ENCODE assay signal across 33 cellular contexts in the genomic region with DNA sequence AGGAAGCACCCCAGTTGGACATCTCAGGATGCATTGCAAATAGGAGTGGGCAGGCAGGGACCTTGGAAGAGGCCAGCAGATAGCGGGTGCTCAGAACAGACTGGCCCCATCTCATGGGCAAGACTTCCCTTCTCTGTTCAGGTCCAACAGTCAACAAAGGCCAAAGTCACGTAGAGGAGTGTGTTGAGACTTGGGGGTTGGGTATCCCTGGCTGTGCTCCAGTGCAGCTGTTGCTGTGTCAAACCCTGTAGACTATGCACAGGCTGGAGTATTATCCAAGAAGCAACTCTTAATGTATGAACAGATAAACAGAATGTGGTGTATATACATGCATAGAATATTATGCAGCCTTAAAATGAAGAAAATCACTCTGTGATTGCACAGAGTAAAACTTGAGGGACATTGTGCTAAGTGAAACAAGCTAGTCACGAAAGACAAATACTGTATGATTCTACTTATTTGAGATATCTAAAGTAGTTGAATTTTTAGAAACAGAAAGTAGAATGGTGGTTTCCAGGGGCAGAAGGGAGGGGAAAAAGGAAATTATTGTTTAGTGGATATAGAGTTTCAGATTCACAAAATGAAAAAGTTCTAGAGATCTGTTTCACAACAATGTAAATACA.
DNase-seq lines count a peak whose midpoint lies in the region; ATAC-seq and TF ChIP-seq lines count a peak whose summit lies in the region.
"Had no signal": no experiment of that assay in that cellular context is flagged by ENCODE, and none has a peak within 500 bp of the region (broad histone marks: within the 10 kb centered on the region; RNA-seq: fewer than 3 reads in every experiment).

No MANE protein-coding gene starts in this region.

- no peak overlapping the region for H3K4me3 ChIP-seq in CD8-positive, alpha-beta T cell (ENCODE audit: low read depth, low read length)
- H3K4me3 ChIP-seq in CD8-positive, alpha-beta memory T cell (ENCODE audit: low read length): no peak overlapping the region
- H3K4me3 ChIP-seq: adrenal gland, left lung had no signal

- H3K4me3 Mint-ChIP-seq in CD8-positive, alpha-beta T cell: no peak overlapping the region
- no peak overlapping the region for H3K4me3 Mint-ChIP-seq in naive thymus-derived CD8-positive, alpha-beta T cell
- H3K4me3 Mint-ChIP-seq in CD8-positive, alpha-beta memory T cell: no peak overlapping the region
- H3K4me3 Mint-ChIP-seq: activated CD4-positive, alpha-beta memory T cell treated with anti-CD3 and anti-CD28 coated beads, Interleukin-2, amount 10 ng/mL, durations not matched to agents 7 days and 5 days; activated naive CD4-positive, alpha-beta T cell treated with anti-CD3 and anti-CD28 coated beads, Interleukin-2, amount 10 ng/mL, durations not matched to agents 7 days and 5 days; dendritic cell treated with granulocyte-macrophage colony-stimulating factor and Interleukin-4, amounts not matched to agents 40 ng/mL and 50 ng/mL, for 4 days; memory B cell; neural crest cell; stimulated activated naive B cell treated with anti-CD40 and anti-IgM and Interleukin-4, amounts not matched to agents 10 μg/mL and 1 μg/mL and 100 μg/mL, for 72 hours had no signal

- no peak overlapping the region for H3K27ac ChIP-seq in CD8-positive, alpha-beta T cell (ENCODE audit: low read depth, low read length)
- H3K27ac ChIP-seq in CD8-positive, alpha-beta memory T cell (ENCODE audit: low read depth, low read length): no peak overlapping the region
- H3K27ac ChIP-seq: adrenal gland, C4-2B, left lung, parathyroid adenoma had no signal

- H3K36me3 ChIP-seq in CD8-positive, alpha-beta T cell (ENCODE audit: insufficient read depth, low read length): no peaks in the 10 kb centered on the region
- no peaks in the 10 kb centered on the region for H3K36me3 ChIP-seq in CD8-positive, alpha-beta memory T cell (ENCODE audit: insufficient read depth, low read length)
- H3K36me3 ChIP-seq: adrenal gland, left lung had no signal

- POLR2A ChIA-PET in CD8-positive, alpha-beta T cell (lab: Charles Lee): no interaction called here
- POLR2A ChIA-PET in naive thymus-derived CD8-positive, alpha-beta T cell (lab: Charles Lee): no interaction called here
- POLR2A ChIA-PET in CD8-positive, alpha-beta memory T cell (lab: Charles Lee): no interaction called here

- no peak overlapping the region for H3K27ac Mint-ChIP-seq in CD8-positive, alpha-beta T cell
- no peak overlapping the region for H3K27ac Mint-ChIP-seq in naive thymus-derived CD8-positive, alpha-beta T cell
- no peak overlapping the region for H3K27ac Mint-ChIP-seq in CD8-positive, alpha-beta memory T cell
- H3K27ac Mint-ChIP-seq: activated CD4-positive, alpha-beta memory T cell treated with anti-CD3 and anti-CD28 coated beads, Interleukin-2, amount 10 ng/mL, durations not matched to agents 7 days and 5 days; activated naive CD4-positive, alpha-beta T cell treated with anti-CD3 and anti-CD28 coated beads, Interleukin-2, amount 10 ng/mL, durations not matched to agents 7 days and 5 days; dendritic cell treated with granulocyte-macrophage colony-stimulating factor and Interleukin-4, amounts not matched to agents 40 ng/mL and 50 ng/mL, for 4 days; memory B cell; stimulated activated naive B cell treated with anti-CD40 and anti-IgM and Interleukin-4, amounts not matched to agents 10 μg/mL and 1 μg/mL and 100 μg/mL, for 72 hours had no signal

- H3K36me3 Mint-ChIP-seq in CD8-positive, alpha-beta T cell: no peaks in the 10 kb centered on the region
- no peaks in the 10 kb centered on the region for H3K36me3 Mint-ChIP-seq in naive thymus-derived CD8-positive, alpha-beta T cell
- peaks cover 0 to 3% (median 0%) of the 10 kb centered on the region in 3 donors for H3K36me3 Mint-ChIP-seq in CD8-positive, alpha-beta memory T cell
- H3K36me3 Mint-ChIP-seq: activated naive CD4-positive, alpha-beta T cell treated with anti-CD3 and anti-CD28 coated beads, Interleukin-2, amount 10 ng/mL, durations not matched to agents 7 days and 5 days; memory B cell; stimulated activated naive B cell treated with anti-CD40 and anti-IgM and Interleukin-4, amounts not matched to agents 10 μg/mL and 1 μg/mL and 100 μg/mL, for 72 hours had no signal

- no peaks in the 10 kb centered on the region for H3K9me3 ChIP-seq in CD8-positive, alpha-beta T cell (ENCODE audit: low read length)
- no peaks in the 10 kb centered on the region for H3K9me3 ChIP-seq in CD8-positive, alpha-beta memory T cell (ENCODE audit: low read length)
- H3K9me3 ChIP-seq: adrenal gland had no signal

- CTCF ChIA-PET in CD8-positive, alpha-beta T cell (lab: Charles Lee): no interaction called here
- CTCF ChIA-PET in CD8-positive, alpha-beta memory T cell (lab: Charles Lee): no interaction called here

- H3K9me3 Mint-ChIP-seq in CD8-positive, alpha-beta T cell: no peaks in the 10 kb centered on the region
- H3K9me3 Mint-ChIP-seq in naive thymus-derived CD8-positive, alpha-beta T cell: peaks cover 0 to 17% (median 4%) of the 10 kb centered on the region in 9 donors
- H3K9me3 Mint-ChIP-seq in CD8-positive, alpha-beta memory T cell: peaks cover 0 to 3% (median 0%) of the 10 kb centered on the region in 5 donors
- H3K9me3 Mint-ChIP-seq: activated CD4-positive, alpha-beta memory T cell treated with anti-CD3 and anti-CD28 coated beads, Interleukin-2, amount 10 ng/mL, durations not matched to agents 7 days and 5 days; activated naive CD4-positive, alpha-beta T cell treated with anti-CD3 and anti-CD28 coated beads, Interleukin-2, amount 10 ng/mL, durations not matched to agents 7 days and 5 days had no signal

- no peaks in the 10 kb centered on the region for H3K4me1 Mint-ChIP-seq in CD8-positive, alpha-beta T cell (ENCODE audit: low read depth)
- no peaks in the 10 kb centered on the region for H3K4me1 Mint-ChIP-seq in naive thymus-derived CD8-positive, alpha-beta T cell
- no peaks in the 10 kb centered on the region for H3K4me1 Mint-ChIP-seq in CD8-positive, alpha-beta memory T cell
- H3K4me1 Mint-ChIP-seq: activated CD4-positive, alpha-beta memory T cell treated with anti-CD3 and anti-CD28 coated beads, Interleukin-2, amount 10 ng/mL, durations not matched to agents 7 days and 5 days; activated naive CD4-positive, alpha-beta T cell treated with anti-CD3 and anti-CD28 coated beads, Interleukin-2, amount 10 ng/mL, durations not matched to agents 7 days and 5 days; memory B cell; neural crest cell had no signal

- ATAC-seq in GM18868 (IDR thresholded peaks at IDR 0.05; ENCODE audit: unreplicated experiment) (peak; percentile 38), GM21390 (IDR thresholded peaks at IDR 0.05; ENCODE audit: unreplicated experiment) (peak; percentile 37), HG03432 (IDR thresholded peaks at IDR 0.05; ENCODE audit: unreplicated experiment) (peak; percentile 49), HG03196 (IDR thresholded peaks at IDR 0.05; ENCODE audit: unreplicated experiment) (no peak)
- no peak for ATAC-seq in CD8-positive, alpha-beta T cell
- no peak for ATAC-seq in naive thymus-derived CD8-positive, alpha-beta T cell
- ATAC-seq: left lung; Panc1; stimulated activated naive B cell treated with anti-CD40 and anti-IgM and Interleukin-4, amounts not matched to agents 10 μg/mL and 1 μg/mL and 100 μg/mL, for 72 hours had no signal

- no peak for TF ChIP-seq CTCF in CD8-positive, alpha-beta T cell (IDR thresholded peaks at IDR 0.05)

- H3K27me3 ChIP-seq in CD8-positive, alpha-beta T cell (ENCODE audit: insufficient read depth, low read length): no peaks in the 10 kb centered on the region
- H3K27me3 ChIP-seq in CD8-positive, alpha-beta memory T cell (ENCODE audit: insufficient read depth, low read length, poor library complexity, severe bottlenecking): no peaks in the 10 kb centered on the region
- H3K27me3 ChIP-seq: adrenal gland, left lung had no signal

- intact Hi-C loops in CD8-positive, alpha-beta T cell (cut with DNase I, micrococcal nuclease): no loop called here

- H3K4me1 ChIP-seq in CD8-positive, alpha-beta T cell (ENCODE audit: insufficient read depth, low read length): no peaks in the 10 kb centered on the region
- H3K4me1 ChIP-seq in CD8-positive, alpha-beta memory T cell (ENCODE audit: insufficient read depth, low read length): no peaks in the 10 kb centered on the region
- H3K4me1 ChIP-seq: adrenal gland, left lung, parathyroid adenoma had no signal

- DNase-seq in CD8-positive, alpha-beta T cell: no peak
- no peak for DNase-seq in naive thymus-derived CD8-positive, alpha-beta T cell
- no peak for DNase-seq in CD8-positive, alpha-beta memory T cell
- DNase-seq: activated CD4-positive, alpha-beta memory T cell treated with anti-CD3 and anti-CD28 coated beads, Interleukin-2, amount 10 ng/mL, durations not matched to agents 7 days and 5 days; activated CD4-positive, alpha-beta T cell treated with anti-CD3 and anti-CD28 coated beads for 1 hour; activated CD8-positive, alpha-beta memory T cell treated with anti-CD3 and anti-CD28 coated beads, Interleukin-2, amount 50 U/mL, for 4 hours; activated naive CD4-positive, alpha-beta T cell treated with anti-CD3 and anti-CD28 coated beads, Interleukin-2, amount 10 ng/mL, durations not matched to agents 7 days and 5 days; adrenal gland; DND-41; erythroblast; islet precursor cell; left lung; MV-4-11; NCI-H1436; NCI-H2081; NCI-H226; NCI-H69; retina; SHP77 treated with DMSO at 0.1 percent for 48 hours; stimulated activated naive B cell treated with anti-CD40 and anti-IgM and Interleukin-4, amounts not matched to agents 10 μg/mL and 1 μg/mL and 100 μg/mL, for 72 hours; substantia nigra; T-helper 2 cell; trophoblast cell had no signal

- H3K27me3 Mint-ChIP-seq in CD8-positive, alpha-beta T cell (ENCODE audit: low read depth): peaks cover 7% of the 10 kb centered on the region
- H3K27me3 Mint-ChIP-seq in naive thymus-derived CD8-positive, alpha-beta T cell: peaks cover 5 to 41% (median 18%) of the 10 kb centered on the region in 5 donors
- peaks cover 0 to 14% of the 10 kb centered on the region in 2 donors for H3K27me3 Mint-ChIP-seq in CD8-positive, alpha-beta memory T cell
- H3K27me3 Mint-ChIP-seq: activated CD4-positive, alpha-beta memory T cell treated with anti-CD3 and anti-CD28 coated beads, Interleukin-2, amount 10 ng/mL, durations not matched to agents 7 days and 5 days; activated naive CD4-positive, alpha-beta T cell treated with anti-CD3 and anti-CD28 coated beads, Interleukin-2, amount 10 ng/mL, durations not matched to agents 7 days and 5 days; dendritic cell treated with granulocyte-macrophage colony-stimulating factor and Interleukin-4, amounts not matched to agents 40 ng/mL and 50 ng/mL, for 4 days had no signal

Comparison
In these comparisons a context has a peak if more than half of its experiments do, and no peak if none do; other contexts are left out.
1. ATAC-seq: peak in GM18868 (single experiment), GM21390 (single experiment) and HG03432 (single experiment); none in HG03196 (single experiment), CD8-positive, alpha-beta T cell (single experiment) and naive thymus-derived CD8-positive, alpha-beta T cell (0 of 2).